29 cellular contexts compared by ENCODE assay signal in the genomic region with DNA sequence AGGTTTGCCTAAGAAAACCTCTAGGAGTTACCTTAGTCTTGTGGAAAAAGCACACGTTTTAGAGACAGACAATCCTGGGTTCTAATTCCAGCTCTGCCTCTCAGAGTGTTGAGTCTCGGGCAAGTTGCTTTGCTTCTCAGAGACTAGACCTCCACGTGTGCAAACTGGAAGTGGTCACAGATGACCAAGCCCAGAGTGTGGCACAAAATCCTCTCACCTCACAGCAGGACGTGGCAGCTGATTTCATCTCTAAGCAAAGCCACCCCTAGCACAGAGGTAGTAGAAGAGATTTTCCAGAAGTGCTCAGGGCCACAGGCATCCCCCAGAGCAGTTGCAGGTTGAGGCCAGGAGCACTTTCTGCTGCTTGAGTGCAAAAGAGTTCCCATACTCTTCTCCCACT.
"Had no signal": no experiment of that assay in that cellular context is flagged by ENCODE, and none has a peak within 500 bp of the region (broad histone marks: within the 10 kb centered on the region; RNA-seq: fewer than 3 reads in every experiment).

No MANE protein-coding gene starts in this region.

- ATAC-seq: activated CD8-positive, alpha-beta T cell treated with anti-CD3 and anti-CD28 coated beads for 36 hours; activated naive CD8-positive, alpha-beta T cell treated with anti-CD3 and anti-CD28 coated beads, Interleukin-2, amount 50 U/mL, for 24 hours; activated T-cell treated with anti-CD3 and anti-CD28 coated beads, Interleukin-2, amount 50 U/mL, for 72 hours; activated T-helper 17 cell treated with anti-CD3 and anti-CD28 coated beads, Interleukin-2, amount 50 U/mL, for 72 hours had no signal

- H3K9me3 ChIP-seq: SJCRH30 had no signal

- H3K4me1 Mint-ChIP-seq: activated CD4-positive, alpha-beta T cell treated with anti-CD3 and anti-CD28 coated beads, Interleukin-2, amount 10 ng/mL, durations not matched to agents 24 days and 14 days had no signal

- H3K27me3 Mint-ChIP-seq: activated T-helper 17 cell treated with anti-CD3 and anti-CD28 coated beads, Interleukin-2, amount 50 U/mL, for 72 hours; brain had no signal

- H3K4me1 ChIP-seq: SJCRH30 had no signal

- H3K27ac ChIP-seq: SJCRH30, SK-N-MC had no signal

- H3K36me3 ChIP-seq: SJCRH30 had no signal

- H3K36me3 Mint-ChIP-seq: brain had no signal

- H3K27me3 ChIP-seq: SJCRH30 had no signal

- H3K9me3 Mint-ChIP-seq: activated CD8-positive, alpha-beta T cell treated with anti-CD3 and anti-CD28 coated beads for 36 hours; activated naive CD8-positive, alpha-beta T cell treated with anti-CD3 and anti-CD28 coated beads, Interleukin-2, amount 50 U/mL, for 24 hours; activated T-cell treated with anti-CD3 and anti-CD28 coated beads, Interleukin-2, amount 50 U/mL, for 72 hours; activated T-helper 17 cell treated with anti-CD3 and anti-CD28 coated beads, Interleukin-2, amount 50 U/mL, for 72 hours; brain had no signal

- DNase-seq: activated CD4-positive, alpha-beta T cell treated with anti-CD3 and anti-CD28 coated beads, Interleukin-2, amount 10 ng/mL, durations not matched to agents 24 days and 14 days; activated CD4-positive, alpha-beta T cell treated with anti-CD3 and anti-CD28 coated beads, Interleukin-2, amount 50 U/mL, for 4 hours; activated CD8-positive, alpha-beta T cell treated with anti-CD3 and anti-CD28 coated beads for 36 hours; activated effector memory CD4-positive, alpha-beta T cell treated with anti-CD3 and anti-CD28 coated beads, Interleukin-2, amount 50 U/mL, for 16 hours; activated naive CD4-positive, alpha-beta T cell; activated naive CD4-positive, alpha-beta T cell treated with anti-CD3 and anti-CD28 coated beads, Interleukin-2, amount 50 U/mL, for 16 hours; activated naive CD8-positive, alpha-beta T cell treated with anti-CD3 and anti-CD28 coated beads, Interleukin-2, amount 50 U/mL, for 24 hours; activated T-cell treated with anti-CD3 and anti-CD28 coated beads, Interleukin-2, amount 50 U/mL, for 1 hour; activated T-cell treated with anti-CD3 and anti-CD28 coated beads, Interleukin-2, amount 50 U/mL, for 72 hours; anterior cingulate cortex; cerebellar nuclear complex; NCI-H1092 treated with DMSO at 0.1 percent for 48 hours; NCI-H1417; NCI-H146; NCI-H187; NCI-H2029 treated with DMSO at 0.1 percent for 48 hours; NCI-H2107; NCI-H2171; NCI-H510A; NCI-H526; NCI-H748 treated with DMSO at 0.1 percent for 48 hours; NK-92 treated with Interleukin-12 subunit alpha and Interleukin-12 subunit beta, amount 100 ng/mL, for 24 hours; SHP77; SJCRH30; T1000 had no signal

- H3K4me3 ChIP-seq: SJCRH30, SK-N-MC had no signal

- H3K27ac Mint-ChIP-seq: activated CD4-positive, alpha-beta T cell treated with anti-CD3 and anti-CD28 coated beads, Interleukin-2, amount 10 ng/mL, durations not matched to agents 24 days and 14 days; activated CD8-positive, alpha-beta T cell treated with anti-CD3 and anti-CD28 coated beads for 36 hours; activated T-cell treated with anti-CD3 and anti-CD28 coated beads, Interleukin-2, amount 50 U/mL, for 72 hours; activated T-helper 17 cell treated with anti-CD3 and anti-CD28 coated beads, Interleukin-2, amount 50 U/mL, for 72 hours; brain had no signal

- FAIRE-seq: bronchial epithelial cell had no signal

- H3K4me3 Mint-ChIP-seq: activated CD4-positive, alpha-beta T cell treated with anti-CD3 and anti-CD28 coated beads, Interleukin-2, amount 10 ng/mL, durations not matched to agents 24 days and 14 days; activated CD8-positive, alpha-beta T cell treated with anti-CD3 and anti-CD28 coated beads for 36 hours; activated naive CD8-positive, alpha-beta T cell treated with anti-CD3 and anti-CD28 coated beads, Interleukin-2, amount 50 U/mL, for 24 hours; activated T-cell treated with anti-CD3 and anti-CD28 coated beads, Interleukin-2, amount 50 U/mL, for 72 hours; activated T-helper 17 cell treated with anti-CD3 and anti-CD28 coated beads, Interleukin-2, amount 50 U/mL, for 72 hours; brain had no signal
